ENCODE assay signal across 24 cellular contexts in the genomic region with DNA sequence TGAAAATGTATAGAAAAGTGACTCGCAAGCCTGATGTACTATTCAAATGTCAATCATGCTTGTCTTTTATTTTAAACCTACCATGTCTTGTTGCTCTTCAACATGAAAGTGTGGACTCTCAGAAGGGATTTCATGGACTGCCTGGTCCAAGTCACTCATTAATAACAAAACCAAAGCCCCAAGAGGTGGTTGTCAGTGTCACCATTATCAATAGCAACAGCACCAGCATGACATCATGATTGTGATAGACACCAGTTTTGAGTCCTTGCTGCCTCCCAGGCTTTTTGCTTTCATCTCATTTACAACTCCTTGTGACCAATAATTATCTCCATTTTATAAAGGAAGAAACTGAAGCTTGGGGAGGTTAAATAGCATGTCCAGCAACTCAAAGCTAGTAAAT.
"Had no signal": no experiment of that assay in that cellular context is flagged by ENCODE, and none has a peak within 500 bp of the region (broad histone marks: within the 10 kb centered on the region; RNA-seq: fewer than 3 reads in every experiment).

No MANE protein-coding gene starts in this region.

- H3K4me3 ChIP-seq: dorsolateral prefrontal cortex, left lung, tibial artery had no signal

- H3K36me3 ChIP-seq: left lung, tibial artery had no signal

- H3K4me1 ChIP-seq: tibial artery had no signal

- H3K27ac ChIP-seq: dorsolateral prefrontal cortex, epithelial cell of prostate, tibial artery had no signal

- ATAC-seq: activated naive CD8-positive, alpha-beta T cell treated with anti-CD3 and anti-CD28 coated beads, Interleukin-2, amount 50 U/mL, for 24 hours; activated T-cell treated with anti-CD3 and anti-CD28 coated beads, Interleukin-2, amount 50 U/mL, for 4 hours; left lung; stimulated activated naive CD8-positive, alpha-beta T cell treated with anti-CD3 and anti-CD28 coated beads, Interleukin-15, Interleukin-2, amounts not matched to agents 100 U/mL and 50 U/mL, for 24 hours had no signal

- DNase-seq: activated CD4-positive, alpha-beta T cell treated with anti-CD3 and anti-CD28 coated beads, Interleukin-2, amount 50 U/mL, for 1 hour; activated CD8-positive, alpha-beta memory T cell treated with anti-CD3 and anti-CD28 coated beads, Interleukin-2, amount 50 U/mL, for 4 hours; activated naive CD4-positive, alpha-beta T cell treated with anti-CD3 and anti-CD28 coated beads, Interleukin-2, amount 10 ng/mL, durations not matched to agents 7 days and 5 days; activated naive CD8-positive, alpha-beta T cell treated with anti-CD3 and anti-CD28 coated beads, Interleukin-2, amount 50 U/mL, for 24 hours; activated T-cell treated with anti-CD3 and anti-CD28 coated beads, Interleukin-2, amount 50 U/mL, for 4 hours; anterior cingulate cortex; central memory CD4-positive, alpha-beta T cell; dorsolateral prefrontal cortex; foreskin fibroblast; glutamatergic neuron; hypothalamus; kidney; left lung; mammary epithelial cell; occipital lobe; posterior cingulate gyrus; stimulated activated CD4-positive, alpha-beta T cell treated with anti-CD3 and anti-CD28 coated beads, Interleukin-12 subunit alpha, Interleukin-12 subunit beta, amount 100 ng/mL, for 4 hours; stimulated activated CD4-positive, alpha-beta T cell treated with anti-CD3 and anti-CD28 coated beads, Interleukin-2, amount 100 ng/mL, for 24 hours; stimulated activated naive CD8-positive, alpha-beta T cell treated with anti-CD3 and anti-CD28 coated beads, Interleukin-15, Interleukin-2, amounts not matched to agents 100 U/mL and 50 U/mL, for 24 hours; substantia nigra; tibial artery had no signal

- H3K27me3 ChIP-seq: dorsolateral prefrontal cortex, left lung, tibial artery had no signal

- FAIRE-seq: colon, kidney, urothelium cell line had no signal
